Comparison of ENCODE assay signal across 16 cellular contexts in the genomic region with DNA sequence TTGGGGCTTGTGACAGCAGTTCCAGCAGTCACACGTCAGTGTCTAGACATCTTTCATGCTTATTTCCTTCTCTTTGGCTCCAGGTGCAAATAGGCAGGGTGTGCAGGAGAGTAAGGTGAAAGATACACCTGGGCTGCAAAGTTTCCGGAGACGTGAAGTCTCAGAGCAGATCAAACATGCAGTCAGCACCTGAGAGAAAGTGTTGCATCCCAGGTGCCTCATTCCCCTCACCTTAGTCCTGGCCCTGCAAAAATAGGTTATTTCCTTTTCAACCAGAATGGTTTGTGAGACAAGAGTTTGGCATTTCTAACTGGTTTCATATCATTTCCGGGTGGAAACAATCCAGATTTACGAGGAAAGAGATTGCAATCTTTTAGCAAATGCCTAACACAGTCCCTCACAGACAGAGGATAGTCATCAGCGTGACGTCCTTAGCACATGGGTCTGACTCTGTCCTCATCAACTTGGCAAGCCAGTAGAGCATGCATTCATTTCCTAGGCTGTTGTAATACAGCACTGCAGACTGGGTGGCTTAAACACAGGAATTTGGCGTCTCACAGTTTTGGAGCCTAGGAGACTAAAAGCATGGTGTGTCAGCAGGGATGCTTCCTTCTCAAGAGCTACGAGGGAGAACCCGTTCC. TPM values are rescaled to one million over a fixed set of nuclear protein-coding genes. Genes with fewer than 3 reads are reported as not detected.
DNase-seq lines count a peak whose midpoint lies in the region; ATAC-seq and TF ChIP-seq lines count a peak whose summit lies in the region.
"Had no signal": no experiment of that assay in that cellular context is flagged by ENCODE, and none has a peak within 500 bp of the region (broad histone marks: within the 10 kb centered on the region; RNA-seq: fewer than 3 reads in every experiment).

No MANE protein-coding gene starts in this region.

- peak overlapping the region; percentile 49 for H3K27ac ChIP-seq in epithelial cell of prostate
- no peak overlapping the region for H3K27ac ChIP-seq in spleen
- H3K27ac ChIP-seq: C4-2B, KMS-11 had no signal

- DNase-seq in Caki2 (ENCODE audit: low read depth): peak; percentile 7
- peak; percentile 23 for DNase-seq in LHCN-M2 (ENCODE audit: low read depth)
- peak; percentile 81 for DNase-seq in epithelial cell of prostate (ENCODE audit: low read depth, low spot score)
- DNase-seq in mucosa of descending colon: no peak
- no peak for DNase-seq in head of caudate nucleus
- no peak for DNase-seq in AG08396 (ENCODE audit: low spot score)
- no peak for DNase-seq in spleen
- no peak for DNase-seq in CD14-positive monocyte (ENCODE audit: low spot score)
- DNase-seq: effector CD8-positive, alpha-beta T cell; NCI-H1694 treated with DMSO at 0.1 percent for 48 hours; NCI-H524 treated with DMSO at 0.1 percent for 48 hours; stimulated activated naive CD4-positive, alpha-beta T cell; T-helper 2 cell had no signal

- no peak for TF ChIP-seq CTCF in mucosa of descending colon (IDR thresholded peaks at IDR 0.05)
- no peak for TF ChIP-seq CTCF in spleen (IDR thresholded peaks at IDR 0.05 in 8 of 11, conservative IDR thresholded peaks at IDR 0.05 in 3 of 11)
- TF ChIP-seq CTCF in CD14-positive monocyte (IDR thresholded peaks at IDR 0.05): no peak

- in situ Hi-C loops in Caki2 (cut with HindIII; ENCODE audit: low pct_unique_long_range_greater_than_20kb, low sequenced_read_pairs): no loop called here

- peaks cover 0 to 56% (median 10%) of the 10 kb centered on the region in 7 donors for H3K27me3 ChIP-seq in spleen (replicated peaks in 1 of 7)

- H3K4me3 Mint-ChIP-seq in CD14-positive monocyte: no peak overlapping the region

- H3K27ac Mint-ChIP-seq in CD14-positive monocyte: no peak overlapping the region
- H3K27ac Mint-ChIP-seq: activated naive CD4-positive, alpha-beta T cell treated with anti-CD3 and anti-CD28 coated beads, Interleukin-2, amount 50 U/mL, for 72 hours had no signal

- peak; percentile 36 for ATAC-seq in mucosa of descending colon
- ATAC-seq: activated naive CD4-positive, alpha-beta T cell treated with anti-CD3 and anti-CD28 coated beads, Interleukin-2, amount 50 U/mL, for 72 hours had no signal

- peaks cover 6% of the 10 kb centered on the region for H3K4me1 ChIP-seq in mucosa of descending colon (ENCODE audit: low read depth)
- H3K4me1 ChIP-seq in spleen: peaks cover 0 to 6% (median 3%) of the 10 kb centered on the region in 6 donors

- no peaks in the 10 kb centered on the region for H3K36me3 Mint-ChIP-seq in CD14-positive monocyte
- H3K36me3 Mint-ChIP-seq: activated naive CD4-positive, alpha-beta T cell treated with anti-CD3 and anti-CD28 coated beads, Interleukin-2, amount 50 U/mL, for 72 hours had no signal

- H3K36me3 ChIP-seq in mucosa of descending colon (ENCODE audit: low read depth) (no peaks in the 10 kb centered on the region), spleen (no peaks in the 10 kb centered on the region)

- intact Hi-C loops in mucosa of descending colon (cut with DNase I, micrococcal nuclease): loop anchor here in 1 of 2 donors (10.0 kb wide), 1 partner anchor 393 kb away; no protein-coding TSS in a partner anchor
- intact Hi-C loops in head of caudate nucleus (cut with DNase I): loop anchor here (10.0 kb wide), 3 partner anchors 183 to 393 kb away; no protein-coding TSS in a partner anchor
- intact Hi-C loops in spleen (cut with DNase I; ENCODE audit: low total_unique reads): no loop called here
- intact Hi-C loops in CD14-positive monocyte (cut with micrococcal nuclease): loop anchor here in 1 of 2 donors (10.0 kb wide), 2 partner anchors 393 to 523 kb away; no protein-coding TSS in a partner anchor

- peaks cover 0 to 2% (median 0%) of the 10 kb centered on the region in 7 donors for H3K9me3 Mint-ChIP-seq in CD14-positive monocyte
- H3K9me3 Mint-ChIP-seq: activated naive CD4-positive, alpha-beta T cell treated with anti-CD3 and anti-CD28 coated beads, Interleukin-2, amount 50 U/mL, for 72 hours had no signal

- no peak for TF ChIP-seq POLR2A in spleen (IDR thresholded peaks at IDR 0.05)

- H3K4me1 Mint-ChIP-seq in CD14-positive monocyte: peaks cover 3% of the 10 kb centered on the region

- H3K27me3 Mint-ChIP-seq in CD14-positive monocyte (ENCODE audit: low read depth in 3 of 3): peaks cover 20 to 41% (median 35%) of the 10 kb centered on the region in 3 donors

- H3K9me3 ChIP-seq in mucosa of descending colon (no peaks in the 10 kb centered on the region), spleen (no peaks in the 10 kb centered on the region)

- H3K4me3 ChIP-seq in mucosa of descending colon (no peak overlapping the region), spleen (no peak overlapping the region)

- 53 to 71% (median 65%) methylated on average over 10 of the region's 10 CpGs for whole genome bisulfite sequencing in spleen, 5 donors

RNA-seq across cellular contexts. Expression of gene ARRDC4, which starts 58.2 kb away (rescaled TPM):
- total RNA-seq in Caki2 (2014; rRNA removed; shearing (Covaris generic); ENCODE audit: low replicate concordance): 6.3 and 13.4 TPM in 2 replicates
- 2.5 and 3.1 TPM in 2 replicates for total RNA-seq in LHCN-M2 (2014; rRNA removed)
- 4.3 TPM for polyA plus RNA-seq in LHCN-M2 (2012)
- total RNA-seq in mucosa of descending colon: 100 to 1,000 TPM in 1 of 3 donors, 10 to 100 TPM in 2; 49.6 to 164 (median 51.5) TPM
- 10 to 100 TPM; 11.7 to 24.2 (median 17.5) TPM for total RNA-seq in spleen
- polyA plus RNA-seq in spleen: 10 to 100 TPM in 1 of 3 donors, 1 to 10 TPM in 2; 7.7 to 13.2 (median 9.5) TPM
- 10 to 100 TPM; 13.0 to 19.0 TPM for polyA plus RNA-seq in CD14-positive monocyte

Comparison
In these comparisons a context has a peak if more than half of its experiments do, and no peak if none do; other contexts are left out.
1. DNase-seq: peak in Caki2 (single experiment), LHCN-M2 (single experiment) and epithelial cell of prostate (single experiment); none in mucosa of descending colon (0 of 3), head of caudate nucleus (0 of 42), AG08396 (single experiment), spleen (single experiment) and CD14-positive monocyte (single experiment).